In the genomic region with DNA sequence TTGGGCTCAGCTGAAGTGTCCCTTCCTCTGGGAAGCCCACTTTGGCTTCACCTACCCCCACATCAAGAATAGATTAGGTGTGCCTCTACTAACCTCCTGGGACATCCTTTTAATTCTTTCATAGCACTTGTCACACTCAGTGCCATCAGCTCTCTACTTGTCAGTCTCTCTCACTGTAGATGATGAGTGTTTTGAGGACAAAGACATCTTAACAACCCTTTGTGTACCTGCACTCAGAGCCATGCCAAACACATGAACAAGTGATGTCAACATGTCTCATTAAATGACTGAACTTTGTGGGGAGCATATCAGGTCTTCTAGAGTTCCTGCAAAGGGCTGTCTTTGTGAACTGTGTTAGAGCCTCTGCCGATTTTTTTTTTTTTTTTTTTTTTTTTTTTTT, we compare ENCODE assay signal across 20 cellular contexts.
DNase-seq lines count a peak whose midpoint lies in the region; ATAC-seq and TF ChIP-seq lines count a peak whose summit lies in the region.
"Had no signal": no experiment of that assay in that cellular context is flagged by ENCODE, and none has a peak within 500 bp of the region (broad histone marks: within the 10 kb centered on the region; RNA-seq: fewer than 3 reads in every experiment).

No MANE protein-coding gene starts in this region.

- peak; percentile 29 for DNase-seq in NCI-H345 (lab: John Stamatoyannopoulos, UW)
- DNase-seq in NCI-H345 treated with DMSO at 0.1 percent for 48 hours (lab: John Stamatoyannopoulos, UW; ENCODE audit: unreplicated experiment) = no peak
- peak; percentile 19 for DNase-seq in PC-3
- DNase-seq in dermis blood vessel endothelial cell = no peak
- no peak for DNase-seq in NCI-H446 (lab: John Stamatoyannopoulos, UW)
- no peak for DNase-seq in Calu3
- DNase-seq: 8988T; ACHN; AML-193; BE2C; CD4-positive, alpha-beta T cell; CD8-positive, alpha-beta memory T cell; DND-41; GOT3; HFFc6 had no signal

- H3K4me3 Mint-ChIP-seq in Calu3 (ENCODE audit: low read depth, unreplicated experiment) = no peak overlapping the region
- H3K4me3 Mint-ChIP-seq: CD14-positive monocyte; CD4-positive, alpha-beta T cell; CD8-positive, alpha-beta memory T cell; HFFc6 had no signal

- H3K79me2 ChIP-seq in PC-3 (ENCODE audit: low read length) (no peaks in the 10 kb centered on the region), neural cell (replicated peaks; ENCODE audit: insufficient read depth, low read length) (no peaks in the 10 kb centered on the region)

- peaks cover 16% of the 10 kb centered on the region for H3K4me1 Mint-ChIP-seq in Calu3 (ENCODE audit: low read depth, unreplicated experiment)
- H3K4me1 Mint-ChIP-seq: CD14-positive monocyte; CD8-positive, alpha-beta memory T cell had no signal

- POLR2A ChIA-PET in PC-3 (lab: Charles Lee; ENCODE audit: unreplicated experiment) = no interaction called here

- H3K4me1 ChIP-seq in PC-3 (ENCODE audit: insufficient read depth, low read length) = peaks cover 37% of the 10 kb centered on the region
- H3K4me1 ChIP-seq: A549; BE2C; BLaER1 treated with 17β-estradiol and CSF1 and Interleukin-3, amounts not matched to agents 10 nM and 100 nM; HAP-1 had no signal

- H3K36me3 Mint-ChIP-seq in Calu3 (ENCODE audit: insufficient read depth, unreplicated experiment) = no peaks in the 10 kb centered on the region
- H3K36me3 Mint-ChIP-seq: CD14-positive monocyte; CD8-positive, alpha-beta memory T cell had no signal

- H3K9me3 ChIP-seq in PC-3 (ENCODE audit: low read length) (no peaks in the 10 kb centered on the region), neural cell (ENCODE audit: low read length) (no peaks in the 10 kb centered on the region)
- H3K9me3 ChIP-seq: A549, BE2C, HAP-1 had no signal

- no peak for TF ChIP-seq CTCF in PC-3 (conservative IDR thresholded peaks at IDR 0.05; ENCODE audit: low read depth, low read length)
- TF ChIP-seq CTCF in neural cell (IDR thresholded peaks at IDR 0.05; ENCODE audit: poor library complexity, severe bottlenecking) = no peak
- TF ChIP-seq CTCF in Calu3 (IDR thresholded peaks at IDR 0.05; ENCODE audit: unreplicated experiment) = no peak

- no peak for ATAC-seq in PC-3
- ATAC-seq: A549 had no signal

- BruUV-seq in PC-3 (replicated peaks; lab: Mats Ljungman, UMichigan) (no TSS peak), Calu3 (replicated peaks; lab: Mats Ljungman, UMichigan) (no TSS peak)

- H3K36me3 ChIP-seq in PC-3 (ENCODE audit: low read depth, low read length) (no peaks in the 10 kb centered on the region), neural cell (ENCODE audit: insufficient read depth, low read length) (no peaks in the 10 kb centered on the region)
- H3K36me3 ChIP-seq: BE2C; BLaER1 treated with 17β-estradiol and CSF1 and Interleukin-3, amounts not matched to agents 10 nM and 100 nM; HAP-1 had no signal

- no peaks in the 10 kb centered on the region for H3K27me3 Mint-ChIP-seq in Calu3 (ENCODE audit: unreplicated experiment)

- no peaks in the 10 kb centered on the region for H3F3A ChIP-seq in PC-3 (ENCODE audit: low read length, unreplicated experiment)
- no peaks in the 10 kb centered on the region for H3F3A ChIP-seq in neural cell (ENCODE audit: insufficient read depth, low read length, poor library complexity, severe bottlenecking)

- H3K4me3 ChIP-seq in PC-3 (ENCODE audit: low read length) (no peak overlapping the region), neural cell (ENCODE audit: low read length) (no peak overlapping the region)
- H3K4me3 ChIP-seq: A549; BLaER1 treated with 17β-estradiol and CSF1 and Interleukin-3, amounts not matched to agents 10 nM and 100 nM; HAP-1 had no signal

- H3K9me3 Mint-ChIP-seq in Calu3 (ENCODE audit: low read depth, unreplicated experiment) = no peaks in the 10 kb centered on the region

- H3K4me2 ChIP-seq in PC-3 (ENCODE audit: low read length) = no peak overlapping the region
- no peak overlapping the region for H3K4me2 ChIP-seq in neural cell (ENCODE audit: low read length)
- H3K4me2 ChIP-seq: A549; BLaER1 treated with 17β-estradiol and CSF1 and Interleukin-3, amounts not matched to agents 10 nM and 100 nM had no signal

- intact Hi-C loops in PC-3 (cut with micrococcal nuclease) = no loop called here
- intact Hi-C loops in Calu3 (cut with micrococcal nuclease; ENCODE audit: unreplicated experiment) = no loop called here

- H3K9ac ChIP-seq in PC-3 (ENCODE audit: low read length) = no peak overlapping the region
- H3K9ac ChIP-seq in neural cell (ENCODE audit: low read length) = no peak overlapping the region
- H3K9ac ChIP-seq: BLaER1 treated with 17β-estradiol and CSF1 and Interleukin-3, amounts not matched to agents 10 nM and 100 nM had no signal

- H3K27ac Mint-ChIP-seq in Calu3 (ENCODE audit: unreplicated experiment) = no peak overlapping the region
- H3K27ac Mint-ChIP-seq: CD14-positive monocyte; CD4-positive, alpha-beta T cell; CD8-positive, alpha-beta memory T cell; HFFc6 had no signal

- H3K27ac ChIP-seq in PC-3 (ENCODE audit: low read length) (no peak overlapping the region), neural cell (ENCODE audit: low read length) (no peak overlapping the region)
- H3K27ac ChIP-seq: A549; BLaER1 treated with 17β-estradiol and CSF1 and Interleukin-3, amounts not matched to agents 10 nM and 100 nM had no signal

- H4K20me1 ChIP-seq in PC-3 (ENCODE audit: low read length) (no peaks in the 10 kb centered on the region), neural cell (ENCODE audit: insufficient read depth) (no peaks in the 10 kb centered on the region)
- H4K20me1 ChIP-seq: BLaER1 treated with 17β-estradiol and CSF1 and Interleukin-3, amounts not matched to agents 10 nM and 100 nM had no signal

- CTCF ChIA-PET in PC-3 (lab: Charles Lee) = no interaction called here
- CTCF ChIA-PET in Calu3 (lab: Charles Lee) = no interaction called here

- no peak overlapping the region for H2AFZ ChIP-seq in PC-3 (ENCODE audit: low read length)
- no peak overlapping the region for H2AFZ ChIP-seq in neural cell (ENCODE audit: low read depth, low read length)

- H3K27me3 ChIP-seq in PC-3 (ENCODE audit: low read length) (no peaks in the 10 kb centered on the region), neural cell (ENCODE audit: insufficient read depth, low read depth, low read length) (no peaks in the 10 kb centered on the region)
- H3K27me3 ChIP-seq: BE2C; BLaER1 treated with 17β-estradiol and CSF1 and Interleukin-3, amounts not matched to agents 10 nM and 100 nM had no signal

- no peak for TF ChIP-seq RAD21 in neural cell (conservative IDR thresholded peaks at IDR 0.05)

- no peaks in the 10 kb centered on the region for H3K9me2 ChIP-seq in PC-3 (replicated peaks; ENCODE audit: low read length)
- H3K9me2 ChIP-seq in neural cell (ENCODE audit: insufficient read depth, low read length) = no peaks in the 10 kb centered on the region

- TF ChIP-seq EP300 in neural cell (conservative IDR thresholded peaks at IDR 0.05; ENCODE audit: poor library complexity, severe bottlenecking) = peak; percentile 77

TF ChIP-seq in neural cell, 6 proteins besides CTCF, POLR2A, EP300 and RAD21:
- TF ChIP-seq EZH2 (IDR thresholded peaks at IDR 0.05; ENCODE audit: borderline replicate concordance, insufficient read depth, low read length, poor library complexity, severe bottlenecking) (no peak), SMC3 (conservative IDR thresholded peaks at IDR 0.05; ENCODE audit: poor library complexity) (no peak), POLR2AphosphoS5 (IDR thresholded peaks at IDR 0.05) (peak; percentile 84), TAF1 (IDR thresholded peaks at IDR 0.05; ENCODE audit: low read depth) (no peak), MXI1 (conservative IDR thresholded peaks at IDR 0.05; ENCODE audit: poor library complexity, severe bottlenecking) (no peak)
- TF ChIP-seq, protein P1, sequence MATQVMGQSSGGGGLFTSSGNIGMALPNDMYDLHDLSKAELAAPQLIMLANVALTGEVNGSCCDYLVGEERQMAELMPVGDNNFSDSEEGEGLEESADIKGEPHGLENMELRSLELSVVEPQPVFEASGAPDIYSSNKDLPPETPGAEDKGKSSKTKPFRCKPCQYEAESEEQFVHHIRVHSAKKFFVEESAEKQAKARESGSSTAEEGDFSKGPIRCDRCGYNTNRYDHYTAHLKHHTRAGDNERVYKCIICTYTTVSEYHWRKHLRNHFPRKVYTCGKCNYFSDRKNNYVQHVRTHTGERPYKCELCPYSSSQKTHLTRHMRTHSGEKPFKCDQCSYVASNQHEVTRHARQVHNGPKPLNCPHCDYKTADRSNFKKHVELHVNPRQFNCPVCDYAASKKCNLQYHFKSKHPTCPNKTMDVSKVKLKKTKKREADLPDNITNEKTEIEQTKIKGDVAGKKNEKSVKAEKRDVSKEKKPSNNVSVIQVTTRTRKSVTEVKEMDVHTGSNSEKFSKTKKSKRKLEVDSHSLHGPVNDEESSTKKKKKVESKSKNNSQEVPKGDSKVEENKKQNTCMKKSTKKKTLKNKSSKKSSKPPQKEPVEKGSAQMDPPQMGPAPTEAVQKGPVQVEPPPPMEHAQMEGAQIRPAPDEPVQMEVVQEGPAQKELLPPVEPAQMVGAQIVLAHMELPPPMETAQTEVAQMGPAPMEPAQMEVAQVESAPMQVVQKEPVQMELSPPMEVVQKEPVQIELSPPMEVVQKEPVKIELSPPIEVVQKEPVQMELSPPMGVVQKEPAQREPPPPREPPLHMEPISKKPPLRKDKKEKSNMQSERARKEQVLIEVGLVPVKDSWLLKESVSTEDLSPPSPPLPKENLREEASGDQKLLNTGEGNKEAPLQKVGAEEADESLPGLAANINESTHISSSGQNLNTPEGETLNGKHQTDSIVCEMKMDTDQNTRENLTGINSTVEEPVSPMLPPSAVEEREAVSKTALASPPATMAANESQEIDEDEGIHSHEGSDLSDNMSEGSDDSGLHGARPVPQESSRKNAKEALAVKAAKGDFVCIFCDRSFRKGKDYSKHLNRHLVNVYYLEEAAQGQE (IDR thresholded peaks at IDR 0.05; ENCODE audit: borderline replicate concordance) = no peak
TF ChIP-seq in neural cell: peak in this region for 1.

Comparison
In these comparisons a context has a peak if more than half of its experiments do, and no peak if none do; other contexts are left out.
1. DNase-seq: peak in NCI-H345 (single experiment) and PC-3 (single experiment); none in NCI-H345 treated with DMSO at 0.1 percent for 48 hours (single experiment), dermis blood vessel endothelial cell (single experiment), NCI-H446 (0 of 2) and Calu3 (single experiment).